Comparison of ENCODE assay signal across 14 cellular contexts in genomic region chr11:94593030-94593429, GRCh38. TPM values are rescaled to one million over a fixed set of nuclear protein-coding genes. Genes with fewer than 3 reads are reported as not detected.
A peak's percentile ranks its signal among the peaks of the same experiment; 100 is the strongest.
DNase-seq lines count a peak whose midpoint lies in the region; ATAC-seq lines count a peak whose summit lies in the region.
"Had no signal": no experiment of that assay in that cellular context is flagged by ENCODE, and none has a peak within 500 bp of the region (broad histone marks: within the 10 kb centered on the region; RNA-seq: fewer than 3 reads in every experiment).

No MANE protein-coding gene starts in this region.

- no peaks in the 10 kb centered on the region for H3K9me3 ChIP-seq in T-helper 17 cell (ENCODE audit: control insufficient read depth, low read length, poor library complexity, severe bottlenecking)
- H3K9me3 ChIP-seq: A549, thyroid gland had no signal

- no peaks in the 10 kb centered on the region for H3K9me3 Mint-ChIP-seq in activated CD4-positive, alpha-beta T cell treated with anti-CD3 and anti-CD28 coated beads for 36 hours (ENCODE audit: low read depth)
- H3K9me3 Mint-ChIP-seq in activated CD4-positive, alpha-beta T cell treated with anti-CD3 and anti-CD28 coated beads, Interleukin-2, amount 10 ng/mL, durations not matched to agents 24 days and 14 days: no peaks in the 10 kb centered on the region
- H3K9me3 Mint-ChIP-seq: activated T-cell treated with anti-CD3 and anti-CD28 coated beads, Interleukin-2, amount 50 U/mL, for 24 hours had no signal

- H3K36me3 Mint-ChIP-seq in activated CD4-positive, alpha-beta T cell treated with anti-CD3 and anti-CD28 coated beads for 36 hours (ENCODE audit: low read depth): no peaks in the 10 kb centered on the region
- H3K36me3 Mint-ChIP-seq in activated CD4-positive, alpha-beta T cell treated with anti-CD3 and anti-CD28 coated beads, Interleukin-2, amount 10 ng/mL, durations not matched to agents 24 days and 14 days (ENCODE audit: low read depth): no peaks in the 10 kb centered on the region
- H3K36me3 Mint-ChIP-seq in T-helper 17 cell (ENCODE audit: low read depth): peaks cover 15% of the 10 kb centered on the region

- no peaks in the 10 kb centered on the region for H3K4me1 Mint-ChIP-seq in activated CD4-positive, alpha-beta T cell treated with anti-CD3 and anti-CD28 coated beads for 36 hours
- H3K4me1 Mint-ChIP-seq in activated CD4-positive, alpha-beta T cell treated with anti-CD3 and anti-CD28 coated beads, Interleukin-2, amount 10 ng/mL, durations not matched to agents 24 days and 14 days: no peaks in the 10 kb centered on the region
- H3K4me1 Mint-ChIP-seq in T-helper 17 cell: no peaks in the 10 kb centered on the region

- H3K27me3 Mint-ChIP-seq in activated CD4-positive, alpha-beta T cell treated with anti-CD3 and anti-CD28 coated beads for 36 hours: no peaks in the 10 kb centered on the region
- H3K27me3 Mint-ChIP-seq in activated CD4-positive, alpha-beta T cell treated with anti-CD3 and anti-CD28 coated beads, Interleukin-2, amount 10 ng/mL, durations not matched to agents 24 days and 14 days: peaks cover 4% of the 10 kb centered on the region
- H3K27me3 Mint-ChIP-seq in T-helper 17 cell: no peaks in the 10 kb centered on the region
- H3K27me3 Mint-ChIP-seq: activated T-cell treated with anti-CD3 and anti-CD28 coated beads, Interleukin-2, amount 50 U/mL, for 24 hours had no signal

- ATAC-seq in activated CD4-positive, alpha-beta T cell treated with anti-CD3 and anti-CD28 coated beads for 36 hours: peak; percentile 51
- ATAC-seq in HG02678 (IDR thresholded peaks at IDR 0.05; ENCODE audit: unreplicated experiment) (peak; percentile 90), HG03521 (IDR thresholded peaks at IDR 0.05; ENCODE audit: unreplicated experiment) (peak; percentile 86), T-helper 17 cell (no peak)
- ATAC-seq: A549, HepG2 had no signal

- H3K27ac Mint-ChIP-seq in activated CD4-positive, alpha-beta T cell treated with anti-CD3 and anti-CD28 coated beads for 36 hours: no peak overlapping the region
- no peak overlapping the region for H3K27ac Mint-ChIP-seq in activated CD4-positive, alpha-beta T cell treated with anti-CD3 and anti-CD28 coated beads, Interleukin-2, amount 10 ng/mL, durations not matched to agents 24 days and 14 days
- H3K27ac Mint-ChIP-seq in T-helper 17 cell: no peak overlapping the region
- H3K27ac Mint-ChIP-seq: activated T-cell treated with anti-CD3 and anti-CD28 coated beads, Interleukin-2, amount 50 U/mL, for 24 hours had no signal

- CTCF ChIA-PET in activated CD4-positive, alpha-beta T cell treated with anti-CD3 and anti-CD28 coated beads for 36 hours (lab: Charles Lee): interaction anchor here (1.2 kb wide), 1 partner anchor 12 kb away, joined by 3 read pairs; no protein-coding TSS in a partner anchor

- DNase-seq in activated CD4-positive, alpha-beta T cell treated with anti-CD3 and anti-CD28 coated beads for 36 hours: no peak
- no peak for DNase-seq in activated CD4-positive, alpha-beta T cell treated with anti-CD3 and anti-CD28 coated beads, Interleukin-2, amount 10 ng/mL, durations not matched to agents 24 days and 14 days
- DNase-seq in nucleus accumbens (lab: John Stamatoyannopoulos, UW) (no peak), T-helper 17 cell (no peak), HPDE6-E6E7 (ENCODE audit: extremely low spot score) (no peak), posterior cingulate gyrus (no peak)
- DNase-seq: activated T-cell treated with anti-CD3 and anti-CD28 coated beads, Interleukin-2, amount 50 U/mL, for 24 hours; cortex of kidney; NCI-H526; thyroid gland had no signal

- intact Hi-C loops in activated CD4-positive, alpha-beta T cell treated with anti-CD3 and anti-CD28 coated beads for 36 hours (cut with DNase I, micrococcal nuclease): no loop called here
- intact Hi-C loops in activated CD4-positive, alpha-beta T cell treated with anti-CD3 and anti-CD28 coated beads, Interleukin-2, amount 10 ng/mL, durations not matched to agents 24 days and 14 days (cut with micrococcal nuclease): no loop called here
- intact Hi-C loops in posterior cingulate gyrus (cut with DNase I): no loop called here

- H3K4me3 Mint-ChIP-seq in activated CD4-positive, alpha-beta T cell treated with anti-CD3 and anti-CD28 coated beads for 36 hours: no peak overlapping the region
- no peak overlapping the region for H3K4me3 Mint-ChIP-seq in activated CD4-positive, alpha-beta T cell treated with anti-CD3 and anti-CD28 coated beads, Interleukin-2, amount 10 ng/mL, durations not matched to agents 24 days and 14 days
- H3K4me3 Mint-ChIP-seq in T-helper 17 cell: no peak overlapping the region
- H3K4me3 Mint-ChIP-seq: activated T-cell treated with anti-CD3 and anti-CD28 coated beads, Interleukin-2, amount 50 U/mL, for 24 hours had no signal

- POLR2A ChIA-PET in activated CD4-positive, alpha-beta T cell treated with anti-CD3 and anti-CD28 coated beads for 36 hours (lab: Charles Lee): no interaction called here

RNA-seq across cellular contexts. Expression of gene PIWIL4, which starts 25.9 kb away (rescaled TPM):
- under 1 TPM; 0.37 to 0.48 TPM for total RNA-seq in activated CD4-positive, alpha-beta T cell treated with anti-CD3 and anti-CD28 coated beads for 36 hours
- 0.65 and 0.73 TPM in 2 replicates for total RNA-seq in activated CD4-positive, alpha-beta T cell treated with anti-CD3 and anti-CD28 coated beads, Interleukin-2, amount 10 ng/mL, durations not matched to agents 24 days and 14 days
- 1 to 10 TPM; 1.3 to 1.6 TPM for total RNA-seq in T-helper 17 cell
- total RNA-seq: HepG2 had no signal

RNA-seq across cellular contexts. Expression of gene FUT4, which starts 49.3 kb away (rescaled TPM):
- 1 to 10 TPM; 4.4 to 4.9 TPM for total RNA-seq in activated CD4-positive, alpha-beta T cell treated with anti-CD3 and anti-CD28 coated beads for 36 hours
- total RNA-seq in activated CD4-positive, alpha-beta T cell treated with anti-CD3 and anti-CD28 coated beads, Interleukin-2, amount 10 ng/mL, durations not matched to agents 24 days and 14 days: 8.3 and 8.8 TPM in 2 replicates
- 1 to 10 TPM; 3.6 to 5.2 TPM for total RNA-seq in T-helper 17 cell
